ENCODE assay signal across 13 cellular contexts in genomic region chr2:191006297-191006696, GRCh38.
"Had no signal": no experiment of that assay in that cellular context is flagged by ENCODE, and none has a peak within 500 bp of the region (broad histone marks: within the 10 kb centered on the region; RNA-seq: fewer than 3 reads in every experiment).

No MANE protein-coding gene starts in this region.

- H3K4me3 Mint-ChIP-seq: endodermal cell, memory B cell, nephron progenitor cell, type B pancreatic cell had no signal

- H3K27ac Mint-ChIP-seq: endodermal cell, memory B cell, nephron progenitor cell, type B pancreatic cell had no signal

- H3K9me3 ChIP-seq: left ventricle myocardium inferior, sigmoid colon, SJSA1 had no signal

- DNase-seq: activated CD8-positive, alpha-beta memory T cell treated with anti-CD3 and anti-CD28 coated beads, Interleukin-2, amount 50 U/mL, for 4 hours; activated effector memory CD4-positive, alpha-beta T cell treated with Interleukin-2 at 50 U/mL for 16 hours; endodermal cell; erythroblast; kidney; left ventricle myocardium inferior; nephron progenitor cell; sigmoid colon; stimulated activated naive CD4-positive, alpha-beta T cell treated with Interleukin-2 at 50 U/mL for 16 hours; SW 1271 had no signal

- H3K9me3 Mint-ChIP-seq: type B pancreatic cell had no signal

- H3K4me1 Mint-ChIP-seq: endodermal cell, nephron progenitor cell had no signal

- H3K27me3 Mint-ChIP-seq: memory B cell, type B pancreatic cell had no signal
